In genomic region chr9:99144966-99145365, GRCh38 we compare ENCODE assay signal across 9 cellular contexts.
"Had no signal": no experiment of that assay in that cellular context is flagged by ENCODE, and none has a peak within 500 bp of the region (broad histone marks: within the 10 kb centered on the region; RNA-seq: fewer than 3 reads in every experiment).

No MANE protein-coding gene starts in this region.

- DNase-seq: GM23248, GOT3, H9, HCEC 1CT, HFFc6, IMR-90, KBM-7 had no signal

- H3K9me3 Mint-ChIP-seq: H9, HFFc6 had no signal

- H3K27ac ChIP-seq: GM23248, HL-60, KMS-11 had no signal

- H3K4me3 ChIP-seq: GM23248 had no signal

- H3K9ac ChIP-seq: GM23248, KMS-11 had no signal

- H3K27ac Mint-ChIP-seq: HFFc6 had no signal

- H3K4me3 Mint-ChIP-seq: H9, HFFc6 had no signal

- H3K4me2 ChIP-seq: KMS-11 had no signal

- H2AFZ ChIP-seq: GM23248 had no signal
